Comparison of ENCODE assay signal across 18 cellular contexts in the genomic region with DNA sequence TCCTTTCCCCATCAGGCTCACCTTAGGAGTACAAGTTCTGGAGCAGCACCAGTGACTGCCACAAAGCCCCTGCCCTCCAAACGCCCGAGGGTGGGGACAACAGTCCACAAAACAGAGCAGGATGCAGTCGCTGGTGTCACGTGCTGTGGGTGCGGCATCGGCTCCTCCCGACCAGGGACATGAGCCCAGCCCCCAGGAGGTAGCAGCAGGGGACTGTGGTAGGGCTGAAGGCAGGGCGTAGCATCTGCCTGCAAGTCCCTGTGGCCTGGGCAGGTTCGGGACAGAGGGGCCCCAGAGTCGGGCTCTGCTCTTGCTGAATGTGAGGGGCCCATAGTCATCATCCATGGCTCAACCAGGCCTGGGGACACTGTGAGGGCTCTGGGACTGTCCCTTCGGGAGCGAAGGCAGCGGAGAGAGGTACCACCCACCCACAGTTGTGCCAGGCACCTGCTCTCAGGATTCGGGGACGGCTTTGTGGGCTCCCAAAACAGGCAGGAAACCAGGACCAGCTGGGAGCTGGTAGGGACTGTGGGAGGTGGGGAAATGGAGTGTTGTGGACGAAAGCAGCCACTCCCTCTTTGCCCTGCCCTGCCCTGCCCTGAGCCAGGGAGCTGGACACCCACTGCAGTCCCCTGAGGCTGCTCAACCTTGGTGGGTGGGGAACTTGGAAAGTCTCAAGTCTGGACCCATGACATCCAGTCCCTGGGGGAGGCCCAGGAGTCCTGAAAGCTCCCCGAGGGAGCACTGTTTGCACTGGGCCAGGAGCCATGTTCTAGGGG. TPM values are rescaled to one million over a fixed set of nuclear protein-coding genes. Genes with fewer than 3 reads are reported as not detected.
DNase-seq lines count a peak whose midpoint lies in the region; ATAC-seq and TF ChIP-seq lines count a peak whose summit lies in the region.
"Had no signal": no experiment of that assay in that cellular context is flagged by ENCODE, and none has a peak within 500 bp of the region (broad histone marks: within the 10 kb centered on the region; RNA-seq: fewer than 3 reads in every experiment).

No MANE protein-coding gene starts in this region.

- no peaks in the 10 kb centered on the region; a peak in 1 of 22 replicates for H3K27me3 ChIP-seq in BLaER1 treated with 17β-estradiol and CSF1 and Interleukin-3, amounts not matched to agents 10 nM and 100 nM
- H3K27me3 ChIP-seq in left lung (no peaks in the 10 kb centered on the region), right atrium auricular region (no peaks in the 10 kb centered on the region)

- peak overlapping the region in 5 of 10 experiments; percentile 3 to 46 (median 14); a peak in 6 of 20 replicates for H3K4me3 ChIP-seq in BLaER1 treated with 17β-estradiol and CSF1 and Interleukin-3, amounts not matched to agents 10 nM and 100 nM
- no peak overlapping the region for H3K4me3 ChIP-seq in left lung
- no peak overlapping the region for H3K4me3 ChIP-seq in right atrium auricular region
- H3K4me3 ChIP-seq: GM23248, PC-9 had no signal

- no peaks in the 10 kb centered on the region for H3K27me3 Mint-ChIP-seq in stimulated activated naive B cell treated with anti-CD40 and anti-IgM and Interleukin-4, amounts not matched to agents 10 μg/mL and 1 μg/mL and 100 μg/mL, for 72 hours
- H3K27me3 Mint-ChIP-seq: CD4-positive, alpha-beta memory T cell; IgD-negative memory B cell had no signal

- TF ChIP-seq CTCF in left lung (IDR thresholded peaks at IDR 0.05) = no peak
- no peak for TF ChIP-seq CTCF in right atrium auricular region (IDR thresholded peaks at IDR 0.05)

- peaks cover 0 to 36% (median 23%) of the 10 kb centered on the region in 11 experiments; a peak in 18 of 22 replicates for H3K36me3 ChIP-seq in BLaER1 treated with 17β-estradiol and CSF1 and Interleukin-3, amounts not matched to agents 10 nM and 100 nM
- H3K36me3 ChIP-seq in left lung (peaks cover 0 to 2% of the 10 kb centered on the region in 2 donors), right atrium auricular region (no peaks in the 10 kb centered on the region)

- no peak overlapping the region for H3K4me3 Mint-ChIP-seq in stimulated activated naive B cell treated with anti-CD40 and anti-IgM and Interleukin-4, amounts not matched to agents 10 μg/mL and 1 μg/mL and 100 μg/mL, for 72 hours
- H3K4me3 Mint-ChIP-seq: CD4-positive, alpha-beta memory T cell had no signal

- H3K4me2 ChIP-seq in BLaER1 treated with 17β-estradiol and CSF1 and Interleukin-3, amounts not matched to agents 10 nM and 100 nM = peak overlapping the region; percentile 77 to 99 (median 88)
- H3K4me2 ChIP-seq: PC-9 had no signal

- peaks cover 39 to 41% of the 10 kb centered on the region in 2 donors for H3K36me3 Mint-ChIP-seq in stimulated activated naive B cell treated with anti-CD40 and anti-IgM and Interleukin-4, amounts not matched to agents 10 μg/mL and 1 μg/mL and 100 μg/mL, for 72 hours

- DNase-seq in NCI-H345 treated with DMSO at 0.1 percent for 48 hours (lab: John Stamatoyannopoulos, UW; ENCODE audit: unreplicated experiment) (peak; percentile 31), left lung (no peak), DMS 273 treated with DMSO at 0.1 percent for 48 hours (lab: John Stamatoyannopoulos, UW) (no peak), right atrium auricular region (ENCODE audit: low spot score) (no peak)
- no peak for DNase-seq in stimulated activated naive B cell treated with anti-CD40 and anti-IgM and Interleukin-4, amounts not matched to agents 10 μg/mL and 1 μg/mL and 100 μg/mL, for 72 hours
- no peak for DNase-seq in activated CD8-positive, alpha-beta memory T cell treated with anti-CD3 and anti-CD28 coated beads, Interleukin-2, amount 50 U/mL, for 4 hours
- no peak for DNase-seq in stimulated activated CD4-positive, alpha-beta T cell treated with anti-CD3 and anti-CD28 coated beads, Interleukin-2, amount 100 ng/mL, for 24 hours
- DNase-seq: CD4-positive, alpha-beta memory T cell; DMS79 treated with DMSO at 0.1 percent for 48 hours; GM23248; NCI-H187 treated with DMSO at 0.1 percent for 48 hours; NCI-H510A; NCI-H82; PC-9 had no signal

- H4K20me1 ChIP-seq in BLaER1 treated with 17β-estradiol and CSF1 and Interleukin-3, amounts not matched to agents 10 nM and 100 nM = peaks cover 24 to 95% (median 85%) of the 10 kb centered on the region in 11 experiments; a peak in 21 of 22 replicates

- peaks cover 13 to 25% (median 22%) of the 10 kb centered on the region in 11 experiments; a peak in 21 of 22 replicates for H3K9me3 ChIP-seq in BLaER1 treated with 17β-estradiol and CSF1 and Interleukin-3, amounts not matched to agents 10 nM and 100 nM (replicated peaks in 1 of 11)
- H3K9me3 ChIP-seq in left lung (peaks cover 0 to 9% of the 10 kb centered on the region in 2 donors), right atrium auricular region (no peaks in the 10 kb centered on the region)

- H3K9ac ChIP-seq in BLaER1 treated with 17β-estradiol and CSF1 and Interleukin-3, amounts not matched to agents 10 nM and 100 nM = peak overlapping the region in 7 of 11 experiments; percentile 10 to 55 (median 23); a peak in 7 of 22 replicates
- H3K9ac ChIP-seq: GM23248 had no signal

- ATAC-seq in left lung = peak; percentile 58
- peak; percentile 21 to 29 for ATAC-seq in stimulated activated naive B cell treated with anti-CD40 and anti-IgM and Interleukin-4, amounts not matched to agents 10 μg/mL and 1 μg/mL and 100 μg/mL, for 72 hours (replicated peaks)
- ATAC-seq: HCT116 had no signal

- peak overlapping the region in 5 of 11 experiments; percentile 2 to 20 (median 13); a peak in 4 of 22 replicates for H3K27ac ChIP-seq in BLaER1 treated with 17β-estradiol and CSF1 and Interleukin-3, amounts not matched to agents 10 nM and 100 nM
- H3K27ac ChIP-seq in left lung (no peak overlapping the region), right atrium auricular region (no peak overlapping the region)
- H3K27ac ChIP-seq: GM23248, HL-60, PC-9 had no signal

- intact Hi-C loops in left lung (cut with DNase I) = no loop called here

- H3K4me1 Mint-ChIP-seq in stimulated activated naive B cell treated with anti-CD40 and anti-IgM and Interleukin-4, amounts not matched to agents 10 μg/mL and 1 μg/mL and 100 μg/mL, for 72 hours = peaks cover 33 to 54% of the 10 kb centered on the region in 2 donors

- H3K4me1 ChIP-seq in BLaER1 treated with 17β-estradiol and CSF1 and Interleukin-3, amounts not matched to agents 10 nM and 100 nM = peaks cover 55 to 91% (median 87%) of the 10 kb centered on the region in 10 experiments
- peaks cover 0 to 27% of the 10 kb centered on the region in 2 donors for H3K4me1 ChIP-seq in left lung
- peaks cover 0 to 34% of the 10 kb centered on the region in 2 donors for H3K4me1 ChIP-seq in right atrium auricular region

- peaks cover 15 to 19% of the 10 kb centered on the region in 2 donors for H3K9me3 Mint-ChIP-seq in stimulated activated naive B cell treated with anti-CD40 and anti-IgM and Interleukin-4, amounts not matched to agents 10 μg/mL and 1 μg/mL and 100 μg/mL, for 72 hours

- H3K27ac Mint-ChIP-seq in stimulated activated naive B cell treated with anti-CD40 and anti-IgM and Interleukin-4, amounts not matched to agents 10 μg/mL and 1 μg/mL and 100 μg/mL, for 72 hours = peak overlapping the region; percentile 31

RNA-seq across cellular contexts. Expression of a gene that starts 30.7 kb away (rescaled TPM):
- 10 to 100 TPM; 44.7 to 49.4 TPM for total RNA-seq in left lung
- total RNA-seq in right atrium auricular region = 10 to 100 TPM; 19.3 to 20.4 TPM
